8 cellular contexts compared by ENCODE assay signal in genomic region chr3:187062526-187063177, GRCh38.
DNase-seq lines count a peak whose midpoint lies in the region; ATAC-seq, FAIRE-seq and TF ChIP-seq lines count a peak whose summit lies in the region.

No MANE protein-coding gene starts in this region.

- H3K4me1 Mint-ChIP-seq in natural killer cell = peaks cover 38 to 52% of the 10 kb centered on the region in 2 donors

- no peaks in the 10 kb centered on the region for H3K9me3 Mint-ChIP-seq in natural killer cell

- H3K4me3 ChIP-seq in bronchial epithelial cell (ENCODE audit: low read depth, low read length) = no peak overlapping the region

- H3K27me3 Mint-ChIP-seq in natural killer cell (ENCODE audit: low read depth in 2 of 2) = no peaks in the 10 kb centered on the region

- H3K36me3 Mint-ChIP-seq in natural killer cell = peaks cover 8% of the 10 kb centered on the region

- TF ChIP-seq CTCF in bronchial epithelial cell (IDR thresholded peaks at IDR 0.05; ENCODE audit: insufficient read depth, low read length, severe bottlenecking) (no peak), natural killer cell (IDR thresholded peaks at IDR 0.05) (no peak)

- no peaks in the 10 kb centered on the region for H3K27me3 ChIP-seq in bronchial epithelial cell (ENCODE audit: control insufficient read depth, insufficient read depth, low read length)

- FAIRE-seq in bronchial epithelial cell (lab: Jason Lieb, UNC) = no peak

- DNase-seq in EL (peak; percentile 29), NCI-H226 (peak; percentile 68), bronchial epithelial cell (ENCODE audit: low read depth) (peak; percentile 91), natural killer cell (no peak), NCI-H1694 treated with DMSO at 0.1 percent for 48 hours (lab: John Stamatoyannopoulos, UW) (no peak), NCI-H2227 (lab: John Stamatoyannopoulos, UW; ENCODE audit: unreplicated experiment) (no peak), NCI-H146 treated with DMSO at 0.1 percent for 48 hours (lab: John Stamatoyannopoulos, UW; ENCODE audit: unreplicated experiment) (no peak), 8988T (no peak)

- intact Hi-C loops in natural killer cell (cut with micrococcal nuclease) = no loop called here

- no peak for ATAC-seq in natural killer cell

- H3K27ac Mint-ChIP-seq in natural killer cell = peak overlapping the region; percentile 32 to 66

- peaks cover 1% of the 10 kb centered on the region for H3K36me3 ChIP-seq in bronchial epithelial cell (ENCODE audit: control insufficient read depth, insufficient read depth, low read length)

- H3K4me3 Mint-ChIP-seq in natural killer cell = no peak overlapping the region

Comparison
In these comparisons a context has a peak if more than half of its experiments do, and no peak if none do; other contexts are left out.
1. DNase-seq: peak in EL (single experiment), NCI-H226 (single experiment) and bronchial epithelial cell (single experiment); none in natural killer cell (single experiment), NCI-H1694 treated with DMSO at 0.1 percent for 48 hours (single experiment), NCI-H2227 (single experiment), NCI-H146 treated with DMSO at 0.1 percent for 48 hours (single experiment) and 8988T (single experiment).